ENCODE assay signal across 22 cellular contexts in the genomic region with DNA sequence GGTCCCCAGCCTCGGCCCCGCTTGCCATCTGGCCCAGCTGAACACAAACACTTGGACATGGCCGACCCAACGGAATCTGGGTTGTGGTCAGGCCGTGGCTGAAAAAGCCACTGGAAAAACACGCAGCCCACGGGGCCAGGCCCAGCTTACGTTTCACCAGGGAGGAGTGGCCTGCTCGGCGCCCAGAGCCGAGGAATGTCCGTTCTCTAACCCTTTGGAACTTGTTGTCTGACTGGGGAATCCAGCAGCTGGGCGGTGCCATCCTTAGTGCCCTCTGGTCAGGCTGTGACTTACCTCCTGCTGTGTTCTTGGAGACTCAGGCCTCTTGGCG. TPM values are rescaled to one million over a fixed set of nuclear protein-coding genes. Genes with fewer than 3 reads are reported as not detected.
DNase-seq lines count a peak whose midpoint lies in the region; ATAC-seq, FAIRE-seq and TF ChIP-seq lines count a peak whose summit lies in the region.
"Had no signal": no experiment of that assay in that cellular context is flagged by ENCODE, and none has a peak within 500 bp of the region (broad histone marks: within the 10 kb centered on the region; RNA-seq: fewer than 3 reads in every experiment).

No MANE protein-coding gene starts in this region.

- H3K36me3 ChIP-seq in osteoblast (ENCODE audit: insufficient read depth, low read length): no peaks in the 10 kb centered on the region

- peak; percentile 48 for DNase-seq in AG08395 (ENCODE audit: low spot score)
- DNase-seq in RWPE1 (ENCODE audit: low spot score): no peak
- peak; percentile 57 for DNase-seq in fibroblast of gingiva (ENCODE audit: low read depth)
- DNase-seq in osteoblast (ENCODE audit: insufficient read length, low spot score, missing footprints): peak; percentile 94
- no peak for DNase-seq in activated naive CD4-positive, alpha-beta T cell treated with anti-CD3 and anti-CD28 coated beads, Interleukin-2, amount 50 U/mL, for 16 hours
- no peak for DNase-seq in RCC 7860 (ENCODE audit: low spot score)
- DNase-seq: AML-193; Calu3; CD4-positive, alpha-beta T cell; DMS79 treated with DMSO at 0.1 percent for 48 hours; GDM1; GM23248; KBM-7; NCI-H1092 treated with DMSO at 0.1 percent for 48 hours; NCI-H187; NCI-H446 treated with DMSO at 0.1 percent for 48 hours; NCI-H748 treated with DMSO at 0.1 percent for 48 hours; Right ventricle myocardium superior had no signal

- no peak for TF ChIP-seq CTCF in RWPE1 (conservative IDR thresholded peaks at IDR 0.05; ENCODE audit: low read depth)
- no peak for TF ChIP-seq CTCF in osteoblast (IDR thresholded peaks at IDR 0.05; ENCODE audit: extremely low read depth, low read depth, low read length)

- ATAC-seq in HG03342 (IDR thresholded peaks at IDR 0.05; ENCODE audit: unreplicated experiment) (no peak), HG02642 (IDR thresholded peaks at IDR 0.05; ENCODE audit: poor library complexity, unreplicated experiment) (no peak)

- H4K20me1 ChIP-seq in osteoblast (ENCODE audit: insufficient read depth, low read length): no peaks in the 10 kb centered on the region

- peaks cover 9% of the 10 kb centered on the region for H3K4me1 ChIP-seq in osteoblast (ENCODE audit: insufficient read depth, low read length)

- no peak for FAIRE-seq in RCC 7860 (lab: Jason Lieb, UNC)
- FAIRE-seq: A204.1, GM12892 had no signal

- no peak overlapping the region for H3K4me3 ChIP-seq in osteoblast (ENCODE audit: insufficient read depth, low read length)
- H3K4me3 ChIP-seq: GM23248 had no signal

- H3K79me2 ChIP-seq in osteoblast (ENCODE audit: insufficient read depth, low read length): no peaks in the 10 kb centered on the region

- peak overlapping the region; percentile 18; the same call in 1 of the 2 replicates for H3K27ac ChIP-seq in RWPE1
- H3K27ac ChIP-seq in osteoblast (ENCODE audit: low read depth, low read length): no peak overlapping the region
- H3K27ac ChIP-seq: GM23248 had no signal

- peaks cover 7% of the 10 kb centered on the region for H3K27me3 ChIP-seq in osteoblast (ENCODE audit: insufficient read depth, low read length)

- no peak overlapping the region for H3K4me2 ChIP-seq in osteoblast (ENCODE audit: insufficient read depth, low read length)

- no peaks in the 10 kb centered on the region for H3K9me3 ChIP-seq in osteoblast (ENCODE audit: low read depth, low read length)

- POLR2A ChIA-PET in RWPE1 (lab: Yijun Ruan, JAX; ENCODE audit: low non-redundant PET): no interaction called here

- CTCF ChIA-PET in RWPE1 (lab: Yijun Ruan, JAX): interaction anchor here (0.8 to 2.8 kb wide), 7 partner anchors 8 to 99 kb away, joined by 3 to 25 read pairs (median 4); no protein-coding TSS in a partner anchor

- peak overlapping the region; percentile 58 for H2AFZ ChIP-seq in osteoblast (ENCODE audit: low read length)
- H2AFZ ChIP-seq: GM23248 had no signal

RNA-seq across cellular contexts. Expression of a gene that starts 13.8 kb away (rescaled TPM):
- 0.72 and 0.88 TPM in 2 replicates for total RNA-seq in osteoblast

RNA-seq across cellular contexts. Expression of a gene that starts 23.1 kb away (rescaled TPM):
- under 0.01 and 0.29 TPM in 2 replicates for total RNA-seq in osteoblast
- total RNA-seq: GM23248 had no signal

RNA-seq across cellular contexts. Expression of a gene that starts 35.8 kb away (rescaled TPM):
- 160 and 202 TPM in 2 replicates for total RNA-seq in osteoblast

RNA-seq across cellular contexts. Expression of a gene that starts 36.5 kb away (rescaled TPM):
- total RNA-seq in osteoblast: 2.7 and 4.3 TPM in 2 replicates

Comparison
In these comparisons a context has a peak if more than half of its experiments do, and no peak if none do; other contexts are left out.
1. DNase-seq: peak in AG08395 (single experiment), fibroblast of gingiva (single experiment) and osteoblast (single experiment); none in RWPE1 (single experiment), activated naive CD4-positive, alpha-beta T cell treated with anti-CD3 and anti-CD28 coated beads, Interleukin-2, amount 50 U/mL, for 16 hours (single experiment) and RCC 7860 (single experiment).